8 cellular contexts compared by ENCODE assay signal in the genomic region with DNA sequence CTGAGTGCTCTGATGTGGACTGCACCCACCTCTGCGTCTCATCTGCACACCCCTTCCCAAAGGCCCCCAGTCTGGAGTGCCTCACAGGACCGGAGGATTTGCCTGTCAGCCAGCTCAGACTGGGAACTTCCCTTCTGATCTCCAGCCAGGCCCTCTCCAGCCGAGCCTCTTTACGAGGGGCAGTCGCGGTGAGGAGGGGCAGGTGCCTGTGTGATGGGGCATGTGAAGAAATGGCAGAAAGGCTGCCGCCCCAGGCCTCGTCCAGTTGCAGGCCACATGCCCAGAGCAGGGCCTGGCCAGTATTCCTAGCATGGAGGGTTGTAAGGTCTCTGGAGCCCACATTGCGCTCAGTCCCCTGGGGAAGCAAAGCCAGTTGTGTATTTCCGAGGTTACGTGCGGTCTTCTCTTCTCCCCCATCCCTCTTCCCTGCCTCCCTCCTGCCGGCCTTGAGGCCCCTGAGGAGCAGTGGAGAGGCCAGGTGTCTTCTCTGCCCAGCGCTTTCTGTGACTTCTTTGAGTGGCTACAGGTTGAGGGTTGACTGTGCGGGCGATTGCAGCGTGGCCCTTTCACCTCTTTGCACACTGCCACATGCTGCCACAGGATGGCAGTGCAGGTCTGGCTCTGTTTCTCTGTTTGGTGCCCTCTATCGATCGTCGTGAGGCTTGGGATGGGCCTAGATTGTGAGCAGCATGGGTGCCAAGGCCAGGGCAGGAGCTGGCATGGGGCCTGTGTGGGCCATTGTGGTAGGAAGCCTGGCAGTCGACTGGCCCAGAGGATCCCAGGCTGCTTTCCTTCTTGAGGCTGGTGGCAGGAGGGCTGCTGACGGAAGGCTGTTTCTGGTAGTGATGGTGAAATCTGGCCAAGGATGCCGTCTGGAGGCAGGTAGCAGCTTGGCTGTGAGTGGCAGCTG. TPM values are rescaled to one million over a fixed set of nuclear protein-coding genes. Genes with fewer than 3 reads are reported as not detected.
DNase-seq lines count a peak whose midpoint lies in the region; ATAC-seq and TF ChIP-seq lines count a peak whose summit lies in the region.

No MANE protein-coding gene starts in this region.

- H3K4me1 ChIP-seq in CD4-positive, alpha-beta memory T cell (ENCODE audit: insufficient read depth, low read length), result peaks cover 47% of the 10 kb centered on the region
- H3K4me1 ChIP-seq in left lung, result peaks cover 20 to 52% of the 10 kb centered on the region in 2 donors

- no peaks in the 10 kb centered on the region for H3K9me3 ChIP-seq in CD4-positive, alpha-beta memory T cell (ENCODE audit: control insufficient read depth in 1 of 2, low read length in 2 of 2)
- no peaks in the 10 kb centered on the region for H3K9me3 ChIP-seq in left lung

- CTCF ChIA-PET in CD4-positive, alpha-beta memory T cell (lab: Charles Lee; ENCODE audit: partially characterized antibody), result interaction anchor here (0.6 to 8.0 kb wide), 9 partner anchors 11 to 328 kb away, joined by 3 to 84 read pairs (median 3); a partner anchor contains a TSS

- H3K4me1 Mint-ChIP-seq in CD4-positive, alpha-beta memory T cell, result peaks cover 33 to 52% (median 39%) of the 10 kb centered on the region in 4 donors

- ATAC-seq in GM21528 (IDR thresholded peaks at IDR 0.05; ENCODE audit: low FRiP score, unreplicated experiment) (peak; percentile 45), left lung (peak; percentile 60), HG02884 (IDR thresholded peaks at IDR 0.05; ENCODE audit: unreplicated experiment) (no peak)

- TF ChIP-seq CTCF in left lung (IDR thresholded peaks at IDR 0.05), result peak; percentile 53 to 68

- intact Hi-C loops in CD4-positive, alpha-beta memory T cell (cut with micrococcal nuclease), result no loop called here
- intact Hi-C loops in left lung (cut with DNase I), result no loop called here

- peak; percentile 71 to 80 (median 73) for DNase-seq in CD4-positive, alpha-beta memory T cell
- peak; percentile 65 for DNase-seq in NCI-H2196 (lab: John Stamatoyannopoulos, UW; ENCODE audit: unreplicated experiment)
- DNase-seq in activated CD4-positive, CD25-positive, alpha-beta regulatory T cell treated with anti-CD3 and anti-CD28 coated beads, Interleukin-2, amount 50 U/mL, for 72 hours, result peak; percentile 58
- DNase-seq in cerebellar cortex (ENCODE audit: low spot score), result peak; percentile 88
- peak in 1 of 2 donors; percentile 54 for DNase-seq in left lung
- DNase-seq in stimulated activated CD4-positive, alpha-beta T cell treated with anti-CD3 and anti-CD28 coated beads, TNF-alpha, amount 100 ng/mL, for 24 hours (ENCODE audit: low read depth in 3 of 3), result peak; percentile 49 to 75 (median 58)

- POLR2A ChIA-PET in CD4-positive, alpha-beta memory T cell (lab: Charles Lee; ENCODE audit: partially characterized antibody), result interaction anchor here (1.0 to 1.7 kb wide), 3 partner anchors 11 to 157 kb away, joined by 3 to 5 read pairs (median 5); a partner anchor contains a TSS

- H3K36me3 ChIP-seq in CD4-positive, alpha-beta memory T cell (ENCODE audit: insufficient read depth, low read length), result peaks cover 74% of the 10 kb centered on the region
- peaks cover 8 to 72% of the 10 kb centered on the region in 2 donors for H3K36me3 ChIP-seq in left lung

- no peaks in the 10 kb centered on the region for H3K27me3 Mint-ChIP-seq in CD4-positive, alpha-beta memory T cell

- no peaks in the 10 kb centered on the region for H3K9me3 Mint-ChIP-seq in CD4-positive, alpha-beta memory T cell

- H3K36me3 Mint-ChIP-seq in CD4-positive, alpha-beta memory T cell, result peaks cover 47 to 90% of the 10 kb centered on the region in 2 donors

- H3K27ac ChIP-seq in CD4-positive, alpha-beta memory T cell (ENCODE audit: low read depth, low read length), result peak overlapping the region; percentile 16
- no peak overlapping the region for H3K27ac ChIP-seq in left lung

- H3K4me3 ChIP-seq in CD4-positive, alpha-beta memory T cell (ENCODE audit: low read length in 2 of 2), result no peak overlapping the region
- no peak overlapping the region for H3K4me3 ChIP-seq in left lung

- peak overlapping the region; percentile 39 to 93 (median 80) for H3K27ac Mint-ChIP-seq in CD4-positive, alpha-beta memory T cell

- H3K27me3 ChIP-seq in CD4-positive, alpha-beta memory T cell (ENCODE audit: insufficient read depth, low read length), result no peaks in the 10 kb centered on the region
- no peaks in the 10 kb centered on the region for H3K27me3 ChIP-seq in left lung

- peak overlapping the region in 2 of 8 donors; percentile 34 to 75 for H3K4me3 Mint-ChIP-seq in CD4-positive, alpha-beta memory T cell

RNA-seq across cellular contexts. Expression of a gene that starts 5.3 kb away (rescaled TPM):
- 100 to 1,000 TPM; 163 to 167 TPM for total RNA-seq in CD4-positive, alpha-beta memory T cell
- polyA plus RNA-seq in CD4-positive, alpha-beta memory T cell, result 10 to 100 TPM; 59.1 to 94.1 TPM
- total RNA-seq in left lung, result 10 to 100 TPM; 58.0 to 70.0 TPM
